In the genomic region with DNA sequence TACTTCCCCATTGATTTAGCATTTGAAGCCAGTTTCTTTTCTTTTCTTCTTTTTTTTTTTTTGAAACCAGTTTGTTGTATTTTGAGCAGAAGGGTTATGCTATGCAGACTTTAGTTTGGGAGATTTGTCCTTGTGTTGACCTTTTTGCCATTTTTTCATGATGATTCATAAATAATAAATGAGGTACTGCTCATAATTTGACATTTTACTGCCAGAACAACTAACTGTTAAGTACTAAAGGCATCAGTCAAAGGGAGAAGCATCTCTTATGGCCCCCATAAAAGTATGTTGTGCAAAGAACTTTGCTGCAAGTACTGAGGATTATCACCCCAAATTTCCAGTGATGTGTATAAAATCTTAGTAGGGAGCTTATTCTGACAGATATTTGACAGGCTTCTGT, we compare ENCODE assay signal across 19 cellular contexts. TPM values are rescaled to one million over a fixed set of nuclear protein-coding genes. Genes with fewer than 3 reads are reported as not detected.
DNase-seq lines count a peak whose midpoint lies in the region; ATAC-seq, FAIRE-seq and TF ChIP-seq lines count a peak whose summit lies in the region.
"Had no signal": no experiment of that assay in that cellular context is flagged by ENCODE, and none has a peak within 500 bp of the region (broad histone marks: within the 10 kb centered on the region; RNA-seq: fewer than 3 reads in every experiment).

No MANE protein-coding gene starts in this region.

- H3K27me3 ChIP-seq in H9 (ENCODE audit: insufficient read depth, low read length) (no peaks in the 10 kb centered on the region), foreskin keratinocyte (no peaks in the 10 kb centered on the region)
- H3K27me3 ChIP-seq: heart right ventricle had no signal

- no peak overlapping the region for H3K18ac ChIP-seq in H9 (ENCODE audit: insufficient read length, low read depth, low read length)

- no peak overlapping the region for H2BK5ac ChIP-seq in H9 (ENCODE audit: insufficient read length, low read length)

- H3K79me1 ChIP-seq in H9 (ENCODE audit: insufficient read depth, low read depth, low read length, poor library complexity, severe bottlenecking), result no peaks in the 10 kb centered on the region

- H4K8ac ChIP-seq in H9 (replicated peaks; ENCODE audit: insufficient read length, low read depth, low read length), result no peak overlapping the region

- no peak overlapping the region for H2AFZ ChIP-seq in H9 (ENCODE audit: low read length)

- no peak overlapping the region for H4K91ac ChIP-seq in H9 (ENCODE audit: insufficient read length, low read depth, low read length)

- peak overlapping the region; percentile 14; the same call in 1 of the 3 replicates for H3K4me2 ChIP-seq in A549
- no peak overlapping the region for H3K4me2 ChIP-seq in H9 (ENCODE audit: insufficient read depth, insufficient read length, low read length)

- no peak overlapping the region for H3K9ac ChIP-seq in H9 (ENCODE audit: extremely low read depth, insufficient read length, low read length)

- no peak overlapping the region for H2BK20ac ChIP-seq in H9 (ENCODE audit: low read depth, low read length, poor library complexity, severe bottlenecking)

- H3T11ph ChIP-seq in H9 (ENCODE audit: low read length), result no peak overlapping the region

- CTCF ChIA-PET in A549 (lab: Yijun Ruan, JAX), result interaction anchor here (0.6 kb wide), 2 partner anchors 90 to 378 kb away, joined by 3 read pairs; no protein-coding TSS in a partner anchor
- CTCF ChIA-PET in WTC11 (lab: Charles Lee), result interaction anchor here (0.9 to 1.2 kb wide), 2 partner anchors 10 to 519 kb away, joined by 3 to 5 read pairs; no protein-coding TSS in a partner anchor

- DNase-seq in A549 (ENCODE audit: low read depth in 1 of 2, low spot score in 1 of 2) (no peak), H9 (no peak), WTC11 (ENCODE audit: low spot score) (no peak), foreskin keratinocyte (peak in 1 of 2 donors; percentile 49), NCI-H1694 (lab: John Stamatoyannopoulos, UW) (no peak), SKM-1 treated with dmso at 0.1 percent for 144 hours (lab: John Stamatoyannopoulos, UW; ENCODE audit: unreplicated experiment) (no peak)
- no peak for DNase-seq in stimulated activated CD4-positive, alpha-beta T cell treated with anti-CD3 and anti-CD28 coated beads, Interleukin-4, amount 100 ng/mL, for 24 hours
- DNase-seq in effector CD8-positive, alpha-beta T cell (lab: John Stamatoyannopoulos, UW), result no peak
- DNase-seq: activated naive CD4-positive, alpha-beta T cell; CD8-positive, alpha-beta T cell; DND-41; heart right ventricle; psoas muscle; SHP77; stimulated activated naive CD4-positive, alpha-beta T cell had no signal

- no peak overlapping the region for H3K14ac ChIP-seq in H9 (ENCODE audit: insufficient read depth, low read length)

- H3K36me3 Mint-ChIP-seq in H9 (ENCODE audit: insufficient read depth in 1 of 3, low read depth in 3 of 3) (no peaks in the 10 kb centered on the region; a peak in 1 of 7 replicates), WTC11 (no peaks in the 10 kb centered on the region)
- H3K36me3 Mint-ChIP-seq: CD8-positive, alpha-beta T cell had no signal

- no peak overlapping the region for H3K4me3 Mint-ChIP-seq in H9
- no peak overlapping the region; the same call in 1 of the 2 replicates for H3K4me3 Mint-ChIP-seq in WTC11
- H3K4me3 Mint-ChIP-seq: CD8-positive, alpha-beta T cell; T-helper 2 cell treated with Interferon-gamma antibody and Interleukin-4, amounts not matched to agents 5 μg/mL and 100 μg/mL, for 36 hours had no signal

- no peak overlapping the region for H3K23ac ChIP-seq in H9 (ENCODE audit: insufficient read length, low read depth, low read length)

- H3K4me3 ChIP-seq in A549, result no peak overlapping the region
- H3K4me3 ChIP-seq: heart right ventricle, psoas muscle had no signal

- H4K5ac ChIP-seq in H9 (ENCODE audit: insufficient read length, low read depth, low read length), result no peak overlapping the region

- H3K4me1 ChIP-seq in A549 (peaks cover 20% of the 10 kb centered on the region; the same call in 2 of the 3 replicates), H9 (ENCODE audit: insufficient read depth, low read length) (no peaks in the 10 kb centered on the region; the same call in 1 of the 2 replicates), foreskin keratinocyte (peaks cover 22% of the 10 kb centered on the region)
- H3K4me1 ChIP-seq: psoas muscle had no signal

- H3K27ac Mint-ChIP-seq in H9 (peak overlapping the region in 2 of 3 experiments; percentile 74 to 94; a peak in 3 of 7 replicates), WTC11 (peak overlapping the region; percentile 61; the same call in 1 of the 2 replicates)
- H3K27ac Mint-ChIP-seq: CD8-positive, alpha-beta T cell; T-helper 2 cell treated with Interferon-gamma antibody and Interleukin-4, amounts not matched to agents 5 μg/mL and 100 μg/mL, for 36 hours had no signal

- no peak overlapping the region for H2BK120ac ChIP-seq in H9 (ENCODE audit: low read depth, low read length, poor library complexity, severe bottlenecking)

- no peak overlapping the region for H2BK15ac ChIP-seq in H9 (ENCODE audit: low read depth, low read length)

- H3K27ac ChIP-seq in A549, result no peak overlapping the region
- no peak overlapping the region for H3K27ac ChIP-seq in H9 (ENCODE audit: insufficient read length, low read depth, low read length)
- H3K27ac ChIP-seq in foreskin keratinocyte, result peak overlapping the region; percentile 94
- H3K27ac ChIP-seq: psoas muscle had no signal

- no peak for TF ChIP-seq CTCF in A549 (IDR thresholded peaks at IDR 0.05)
- no peak for TF ChIP-seq CTCF in H9 (conservative IDR thresholded peaks at IDR 0.05)
- no peak for TF ChIP-seq CTCF in WTC11 (IDR thresholded peaks at IDR 0.05)
- TF ChIP-seq CTCF in foreskin keratinocyte (conservative IDR thresholded peaks at IDR 0.05), result no peak

- TF ChIP-seq POLR2A in A549 (IDR thresholded peaks at IDR 0.05; ENCODE audit: low read length), result no peak

- no peaks in the 10 kb centered on the region for H4K20me1 ChIP-seq in H9 (ENCODE audit: control insufficient read depth, insufficient read depth, insufficient read length)

- ATAC-seq in A549 (no peak), WTC11 (no peak), foreskin keratinocyte (no peak)
- ATAC-seq: CD8-positive, alpha-beta T cell; heart right ventricle; psoas muscle had no signal

- FAIRE-seq in A549 (lab: Jason Lieb, UNC), result no peak

- H2AK5ac ChIP-seq in H9 (ENCODE audit: insufficient read length, low read length), result no peak overlapping the region

- H3K27me3 Mint-ChIP-seq in H9 (ENCODE audit: low read depth) (no peaks in the 10 kb centered on the region), WTC11 (ENCODE audit: low read depth) (no peaks in the 10 kb centered on the region)

- H3K4me1 Mint-ChIP-seq in H9, result peaks cover 33 to 37% of the 10 kb centered on the region in 2 experiments
- peaks cover 40% of the 10 kb centered on the region for H3K4me1 Mint-ChIP-seq in WTC11

- POLR2A ChIA-PET in A549 (lab: Yijun Ruan, JAX) (no interaction called here), WTC11 (lab: Charles Lee) (no interaction called here)

- H3K79me2 ChIP-seq in H9 (ENCODE audit: insufficient read depth, low read length), result no peaks in the 10 kb centered on the region

- H3K9me3 Mint-ChIP-seq in H9 (no peaks in the 10 kb centered on the region), WTC11 (no peaks in the 10 kb centered on the region; the same call in 1 of the 2 replicates)
- H3K9me3 Mint-ChIP-seq: CD8-positive, alpha-beta T cell; T-helper 2 cell treated with Interferon-gamma antibody and Interleukin-4, amounts not matched to agents 5 μg/mL and 100 μg/mL, for 36 hours had no signal

- no peak overlapping the region for H2BK12ac ChIP-seq in H9 (ENCODE audit: insufficient read length, low read depth, low read length)

- no peak overlapping the region for H3K4ac ChIP-seq in H9 (ENCODE audit: low read depth, low read length)

- H3K23me2 ChIP-seq in H9 (ENCODE audit: insufficient read length, low read depth, low read length, poor library complexity, severe bottlenecking), result no peaks in the 10 kb centered on the region

- no peak for TF ChIP-seq RAD21 in A549 (conservative IDR thresholded peaks at IDR 0.05 in 1 of 2, IDR thresholded peaks at IDR 0.05 in 1 of 2)

- H3K56ac ChIP-seq in H9 (ENCODE audit: insufficient read length, low read depth, low read length), result no peak overlapping the region

- no peak for TF ChIP-seq EP300 in A549 (IDR thresholded peaks at IDR 0.05)

- H3K9me3 ChIP-seq in A549 (no peaks in the 10 kb centered on the region), H9 (ENCODE audit: control insufficient read depth, low read depth, low read length) (no peaks in the 10 kb centered on the region)
- H3K9me3 ChIP-seq: heart right ventricle, psoas muscle had no signal

TF ChIP-seq in A549, 52 proteins besides CTCF, POLR2A, EP300 and RAD21:
- TF ChIP-seq RARB (CRISPR knock-in tag; IDR thresholded peaks at IDR 0.05), result no peak
- no peak for TF ChIP-seq CEBPB (IDR thresholded peaks at IDR 0.05)

TF ChIP-seq in WTC11, 78 proteins besides CTCF, POLR2A, EP300 and RAD21 (continues in another document):
- no peak for TF ChIP-seq OVOL2 (CRISPR knock-in tag; IDR thresholded peaks at IDR 0.05; ENCODE audit: borderline replicate concordance)

RNA-seq across cellular contexts. Expression of gene GPR87, which starts 1.7 kb away (rescaled TPM):
- polyA plus RNA-seq in A549 (2011; rRNA removed) (0.52 and 0.56 TPM in 2 replicates), A549 (2017; fragmentation: RNase III; extraction: RNeasy Plus Mini Kit Qiagen cat#74134 plus additional on column Dnase treatment) (0.41 to 0.66 TPM (median 0.41 TPM) in 3 replicates), foreskin keratinocyte (51.5 and 52.2 TPM in 2 replicates)
- 0.11 and 0.12 TPM in 2 replicates for polyA plus RNA-seq in A549 (2012; cell fraction: cytosol; rRNA removed)
- polyA plus RNA-seq in A549 (2012; cell fraction: nucleus; rRNA removed), result 0.11 and 0.16 TPM in 2 replicates
- polyA minus RNA-seq in A549 (2011; rRNA and poly(A)+ RNA removed), result 0.17 TPM in 1 of 2 replicates, not detected in the other
- total RNA-seq in H9 (2021) (0.18 and 0.33 TPM in 2 replicates), WTC11 (2021) (0.16 TPM in 1 of 3 replicates, not detected in the others), foreskin keratinocyte (58.3 and 62.8 TPM in 2 replicates)
- total RNA-seq: CD8-positive, alpha-beta T cell; heart right ventricle; NCI-H460; psoas muscle had no signal
- polyA plus RNA-seq: neural cell, psoas muscle had no signal

RNA-seq across cellular contexts. Expression of gene P2RY13, which starts 11.0 kb away (rescaled TPM):
- polyA plus RNA-seq in A549 (2011; rRNA removed) (not detected in 2 replicates), A549 (2017; fragmentation: RNase III; extraction: RNeasy Plus Mini Kit Qiagen cat#74134 plus additional on column Dnase treatment) (not detected in 3 replicates), foreskin keratinocyte (not detected in 2 replicates)
- not detected in 2 replicates for polyA plus RNA-seq in A549 (2012; cell fraction: cytosol; rRNA removed)
- not detected in 2 replicates for polyA plus RNA-seq in A549 (2012; cell fraction: nucleus; rRNA removed)
- polyA minus RNA-seq in A549 (2011; rRNA and poly(A)+ RNA removed), result not detected in 2 replicates
- total RNA-seq in H9 (2021) (not detected in 2 replicates), WTC11 (2021) (not detected in 3 replicates), foreskin keratinocyte (not detected in 2 replicates)
- total RNA-seq: CD8-positive, alpha-beta T cell; epithelial cell of proximal tubule; NCI-H460 had no signal

RNA-seq across cellular contexts. Expression of gene P2RY14, which starts 40.0 kb away (rescaled TPM):
- not detected in 2 replicates for polyA plus RNA-seq in A549 (2011; rRNA removed)
- not detected in 2 replicates for polyA plus RNA-seq in A549 (2012; cell fraction: cytosol; rRNA removed)
- not detected in 2 replicates for polyA plus RNA-seq in A549 (2012; cell fraction: nucleus; rRNA removed)
- polyA plus RNA-seq in A549 (2017; fragmentation: RNase III; extraction: RNeasy Plus Mini Kit Qiagen cat#74134 plus additional on column Dnase treatment), result not detected in 3 replicates
- polyA minus RNA-seq in A549 (2011; rRNA and poly(A)+ RNA removed), result not detected in 2 replicates
- total RNA-seq in H9 (2021), result not detected in 2 replicates
- total RNA-seq in WTC11 (2021), result 0.07 TPM in 1 of 3 replicates, not detected in the others
- total RNA-seq in foreskin keratinocyte, result not detected in 2 replicates
- not detected in 2 replicates for polyA plus RNA-seq in foreskin keratinocyte
- total RNA-seq: epithelial cell of proximal tubule, NCI-H460 had no signal
- polyA plus RNA-seq: neural cell had no signal

Comparison
In these comparisons a context has a peak if more than half of its experiments do, and no peak if none do; other contexts are left out.
1. RNA of gene GPR87, which starts 1.7 kb away (total RNA-seq): 58.3 to 62.8 TPM in foreskin keratinocyte; 0.18 to 0.33 TPM in H9 and 0.16 TPM in WTC11; every median in the first group is over 10 times any median in the second.